ENCODE assay signal across 8 cellular contexts in genomic region chr20:58888103-58888502, GRCh38. TPM values are rescaled to one million over a fixed set of nuclear protein-coding genes. Genes with fewer than 3 reads are reported as not detected.
DNase-seq lines count a peak whose midpoint lies in the region; TF ChIP-seq lines count a peak whose summit lies in the region.

No MANE protein-coding gene starts in this region.

- peak overlapping the region; percentile 98 for H3K4me2 ChIP-seq in mesenchymal stem cell (ENCODE audit: low read length, poor library complexity, severe bottlenecking)

- peak overlapping the region; percentile 19 to 73 for H3K18ac ChIP-seq in mesenchymal stem cell (ENCODE audit: low read depth in 1 of 2, low read length in 2 of 2)

- no peak overlapping the region for H3K14ac ChIP-seq in mesenchymal stem cell (ENCODE audit: low read length in 2 of 2)

- H2BK15ac ChIP-seq in mesenchymal stem cell (ENCODE audit: low read depth, poor library complexity, severe bottlenecking) = no peak overlapping the region

- DNase-seq in activated naive CD4-positive, alpha-beta T cell treated with anti-CD3 and anti-CD28 coated beads, Interleukin-2, amount 10 ng/mL, durations not matched to agents 7 days and 5 days = no peak
- no peak for DNase-seq in activated naive CD4-positive, alpha-beta T cell (lab: John Stamatoyannopoulos, UW)
- no peak for DNase-seq in mesenchymal stem cell
- DNase-seq in type B pancreatic cell (ENCODE audit: extremely low spot score, unreplicated experiment) = no peak
- no peak for DNase-seq in T-helper 9 cell
- no peak for DNase-seq in NCI-H146 treated with DMSO at 0.1 percent for 48 hours (lab: John Stamatoyannopoulos, UW; ENCODE audit: unreplicated experiment)
- no peak for DNase-seq in NCI-H2196 treated with DMSO at 0.1 percent for 48 hours (lab: John Stamatoyannopoulos, UW; ENCODE audit: unreplicated experiment)

- no peak overlapping the region for H4K91ac ChIP-seq in mesenchymal stem cell (ENCODE audit: low read length)

- H3K4me3 Mint-ChIP-seq in activated naive CD4-positive, alpha-beta T cell treated with anti-CD3 and anti-CD28 coated beads, Interleukin-2, amount 10 ng/mL, durations not matched to agents 7 days and 5 days = peak overlapping the region; percentile 80
- H3K4me3 Mint-ChIP-seq in brain (peak overlapping the region; percentile 83 to 92 (median 87)), type B pancreatic cell (peak overlapping the region; percentile 90)

- peaks cover 26% of the 10 kb centered on the region for H3K4me1 Mint-ChIP-seq in activated naive CD4-positive, alpha-beta T cell treated with anti-CD3 and anti-CD28 coated beads, Interleukin-2, amount 10 ng/mL, durations not matched to agents 7 days and 5 days
- peaks cover 21% of the 10 kb centered on the region for H3K4me1 Mint-ChIP-seq in brain
- peaks cover 16% of the 10 kb centered on the region for H3K4me1 Mint-ChIP-seq in type B pancreatic cell (ENCODE audit: unreplicated experiment)

- H3K27ac ChIP-seq in mesenchymal stem cell (ENCODE audit: low read length, poor library complexity, severe bottlenecking) = no peak overlapping the region

- H3K79me1 ChIP-seq in mesenchymal stem cell (replicated peaks; ENCODE audit: low read length, poor library complexity, severe bottlenecking) = peaks cover 8% of the 10 kb centered on the region

- no peaks in the 10 kb centered on the region for H3K9me3 ChIP-seq in mesenchymal stem cell (ENCODE audit: control insufficient read depth, low read length)

- H3K27ac Mint-ChIP-seq in activated naive CD4-positive, alpha-beta T cell treated with anti-CD3 and anti-CD28 coated beads, Interleukin-2, amount 10 ng/mL, durations not matched to agents 7 days and 5 days = peak overlapping the region; percentile 82
- peak overlapping the region; percentile 62 to 84 (median 78) for H3K27ac Mint-ChIP-seq in brain
- peak overlapping the region; percentile 91 for H3K27ac Mint-ChIP-seq in type B pancreatic cell

- H3K4ac ChIP-seq in mesenchymal stem cell (ENCODE audit: low read depth in 1 of 2, low read length in 2 of 2) = peak overlapping the region in 1 of 2 experiments; percentile 63

- peak overlapping the region; percentile 7 for H2AK5ac ChIP-seq in mesenchymal stem cell (ENCODE audit: low read length, severe bottlenecking)

- no peaks in the 10 kb centered on the region for H3K9me3 Mint-ChIP-seq in activated naive CD4-positive, alpha-beta T cell treated with anti-CD3 and anti-CD28 coated beads, Interleukin-2, amount 10 ng/mL, durations not matched to agents 7 days and 5 days
- H3K9me3 Mint-ChIP-seq in brain (peaks cover 0 to 5% (median 2%) of the 10 kb centered on the region in 5 experiments), type B pancreatic cell (no peaks in the 10 kb centered on the region)

- peak overlapping the region; percentile 87 for H2AFZ ChIP-seq in mesenchymal stem cell (ENCODE audit: low read depth, low read length)

- H3K36me3 ChIP-seq in mesenchymal stem cell (ENCODE audit: control insufficient read depth in 1 of 2, insufficient read depth in 2 of 2, low read depth in 1 of 2, low read length in 2 of 2) = peaks cover 0 to 4% of the 10 kb centered on the region in 2 experiments

- H3K27me3 Mint-ChIP-seq in activated naive CD4-positive, alpha-beta T cell treated with anti-CD3 and anti-CD28 coated beads, Interleukin-2, amount 10 ng/mL, durations not matched to agents 7 days and 5 days = peaks cover 9% of the 10 kb centered on the region
- H3K27me3 Mint-ChIP-seq in brain (peaks cover 11% of the 10 kb centered on the region), type B pancreatic cell (no peaks in the 10 kb centered on the region)

- peaks cover 20% of the 10 kb centered on the region for H3K4me1 ChIP-seq in mesenchymal stem cell (ENCODE audit: control insufficient read depth, insufficient read depth, low read depth, low read length)

- H3K23ac ChIP-seq in mesenchymal stem cell (ENCODE audit: low read length in 2 of 2) = no peak overlapping the region

- no peak overlapping the region for H2BK12ac ChIP-seq in mesenchymal stem cell (ENCODE audit: low read length in 2 of 2)

- H2BK5ac ChIP-seq in mesenchymal stem cell (ENCODE audit: low read depth, low read length, poor library complexity, severe bottlenecking) = no peak overlapping the region

- H3K36me3 Mint-ChIP-seq in activated naive CD4-positive, alpha-beta T cell treated with anti-CD3 and anti-CD28 coated beads, Interleukin-2, amount 10 ng/mL, durations not matched to agents 7 days and 5 days = peaks cover 6% of the 10 kb centered on the region
- H3K36me3 Mint-ChIP-seq in brain (peaks cover 3% of the 10 kb centered on the region), type B pancreatic cell (no peaks in the 10 kb centered on the region)

- peak overlapping the region; percentile 84 to 96 for H3K4me3 ChIP-seq in mesenchymal stem cell (ENCODE audit: insufficient read depth in 1 of 2, low read depth in 1 of 2, low read length in 2 of 2)

- WGBS in mesenchymal stem cell = 43% methylated on average over 12 of the region's 12 CpGs

- CTCF ChIA-PET in activated naive CD4-positive, alpha-beta T cell treated with anti-CD3 and anti-CD28 coated beads, Interleukin-2, amount 10 ng/mL, durations not matched to agents 7 days and 5 days (lab: Charles Lee) = no interaction called here

- no peaks in the 10 kb centered on the region for H3K27me3 ChIP-seq in mesenchymal stem cell (ENCODE audit: control insufficient read depth in 1 of 2, insufficient read depth in 1 of 2, low read length in 2 of 2)

- no peak overlapping the region for H2BK120ac ChIP-seq in mesenchymal stem cell (ENCODE audit: low read depth, low read length)

- peak overlapping the region; percentile 89 for H3K9ac ChIP-seq in mesenchymal stem cell (ENCODE audit: low read length)

- TF ChIP-seq CTCF in brain (conservative IDR thresholded peaks at IDR 0.05) (no peak), type B pancreatic cell (conservative IDR thresholded peaks at IDR 0.05) (no peak)

- peak overlapping the region; percentile 95 for H4K8ac ChIP-seq in mesenchymal stem cell (ENCODE audit: low read length)

RNA-seq across cellular contexts. Expression of gene GNAS, which starts 35.6 kb away (rescaled TPM):
- 3,328 TPM for polyA plus RNA-seq in brain (ENCODE audit: insufficient read depth, low read depth, low replicate concordance)
- polyA plus RNA-seq in mesenchymal stem cell (2013, experiment 1 of 2) = 1,046 TPM
- polyA plus RNA-seq in mesenchymal stem cell (2013, experiment 2 of 2) = 1,042 TPM
- 1,005 and 1,406 TPM in 2 replicates for total RNA-seq in type B pancreatic cell (ENCODE audit: low replicate concordance)

RNA-seq across cellular contexts. Expression of gene GNAS-AS1, which starts 37.4 kb away (rescaled TPM):
- polyA plus RNA-seq in brain (ENCODE audit: insufficient read depth, low read depth, low replicate concordance) = not detected
- 0.26 TPM for polyA plus RNA-seq in mesenchymal stem cell (2013, experiment 1 of 2)
- 0.26 TPM for polyA plus RNA-seq in mesenchymal stem cell (2013, experiment 2 of 2)
- 1.7 and 6.1 TPM in 2 replicates for total RNA-seq in type B pancreatic cell (ENCODE audit: low replicate concordance)
